In genomic region chr2:20661028-20661980, GRCh38 we compare ENCODE assay signal across 8 cellular contexts. TPM values are rescaled to one million over a fixed set of nuclear protein-coding genes. Genes with fewer than 3 reads are reported as not detected.
A peak's percentile ranks its signal among the peaks of the same experiment; 100 is the strongest.
DNase-seq lines count a peak whose midpoint lies in the region; ATAC-seq and TF ChIP-seq lines count a peak whose summit lies in the region.

No MANE protein-coding gene starts in this region.

- DNase-seq in GM10248 (ENCODE audit: extremely low spot score) = peak; percentile 80
- DNase-seq in GOT3 (lab: John Stamatoyannopoulos, UW) = peak; percentile 11
- DNase-seq in SW 1271 (lab: John Stamatoyannopoulos, UW) = peak; percentile 32 to 72
- DNase-seq in amniotic epithelial cell (ENCODE audit: low read depth) = peak; percentile 62
- DNase-seq in heart right ventricle = peak; percentile 50 to 63
- DNase-seq in retina = peak; percentile 82

- no peaks in the 10 kb centered on the region for H3K36me3 ChIP-seq in Loucy (ENCODE audit: insufficient read depth, low read length)
- H3K36me3 ChIP-seq in heart right ventricle = no peaks in the 10 kb centered on the region

- no peaks in the 10 kb centered on the region for H4K20me1 ChIP-seq in Loucy (ENCODE audit: insufficient read depth, low read length, poor library complexity, severe bottlenecking)

- CTCF ChIA-PET in GM10248 (lab: Yijun Ruan, JAX) = interaction anchor here (0.6 to 10.0 kb wide), 80 partner anchors 9 to 504 kb away, joined by 3 to 247 read pairs (median 4); partner anchors contain the start of genes APOB, HS1BP3, LDAH and RHOB

- H3K4me2 ChIP-seq in Loucy (ENCODE audit: low read depth, low read length, poor library complexity, severe bottlenecking) = no peak overlapping the region

- peak; percentile 94 for TF ChIP-seq CTCF in GM10248 (IDR thresholded peaks at IDR 0.05; ENCODE audit: control extremely low read depth, extremely low read depth, low read depth, missing control alignments)
- TF ChIP-seq CTCF in Loucy (conservative IDR thresholded peaks at IDR 0.05; ENCODE audit: low read length) = peak; percentile 97
- peak; percentile 89 to 99 (median 97) for TF ChIP-seq CTCF in heart right ventricle (IDR thresholded peaks at IDR 0.05)

- WGBS in heart right ventricle, 2 donors = 22 to 23% methylated on average over 9 of the region's 9 CpGs

- H3K9me2 ChIP-seq in Loucy (replicated peaks; ENCODE audit: low read depth, low read length) = no peaks in the 10 kb centered on the region

- H3K79me2 ChIP-seq in Loucy (ENCODE audit: insufficient read depth, low read length) = no peaks in the 10 kb centered on the region

- H3K4me1 ChIP-seq in Loucy (ENCODE audit: insufficient read depth, low read length, poor library complexity, severe bottlenecking) (peaks cover 9% of the 10 kb centered on the region), heart right ventricle (peaks cover 0 to 15% (median 13%) of the 10 kb centered on the region in 9 donors)

- H3K9me3 ChIP-seq in Loucy (ENCODE audit: insufficient read depth, low read depth, low read length) = no peaks in the 10 kb centered on the region
- no peaks in the 10 kb centered on the region for H3K9me3 ChIP-seq in heart right ventricle

- H3F3A ChIP-seq in Loucy (ENCODE audit: low read depth) = no peaks in the 10 kb centered on the region

- peak overlapping the region; percentile 48 for H2AFZ ChIP-seq in Loucy (ENCODE audit: low read length)

- intact Hi-C loops in heart right ventricle (cut with DNase I) = loop anchor here in 9 of 10 donors (1.0 to 10.0 kb wide), 7 partner anchors 163 to 456 kb away; partner anchors contain the start of gene LDAH (in 1 of the 9)

- no peaks in the 10 kb centered on the region for H3K27me3 ChIP-seq in Loucy (ENCODE audit: insufficient read depth, low read length, poor library complexity, severe bottlenecking)
- H3K27me3 ChIP-seq in heart right ventricle = peaks cover 17 to 86% (median 72%) of the 10 kb centered on the region in 7 donors

- ATAC-seq in heart right ventricle (peak; percentile 46 to 82 (median 76)), HG02840 (IDR thresholded peaks at IDR 0.05; ENCODE audit: low FRiP score, unreplicated experiment) (no peak)

- H3K27ac ChIP-seq in heart right ventricle = no peak overlapping the region

- no peak overlapping the region for H3K9ac ChIP-seq in Loucy (ENCODE audit: low read depth, low read length, poor library complexity, severe bottlenecking)

- POLR2A ChIA-PET in GM10248 (lab: Yijun Ruan, JAX) = interaction anchor here (1.2 kb wide), 1 partner anchor 215 kb away, joined by 5 read pairs; the partner anchor contains the start of gene RHOB

- no peak overlapping the region for H3K4me3 ChIP-seq in Loucy (ENCODE audit: low read length, poor library complexity, severe bottlenecking)
- no peak overlapping the region for H3K4me3 ChIP-seq in heart right ventricle

RNA-seq across cellular contexts. Expression of gene GDF7, which starts 5.6 kb away (rescaled TPM):
- 1 to 10 TPM in 1 of 10 donors, under 1 TPM in 9; 0.10 to 1.2 (median 0.66) TPM for total RNA-seq in heart right ventricle
- under 1 TPM; 0.17 to 0.37 TPM for polyA plus RNA-seq in heart right ventricle

RNA-seq across cellular contexts. Expression of gene HS1BP3, which starts 10.4 kb away (rescaled TPM):
- total RNA-seq in heart right ventricle = 10 to 100 TPM; 11.3 to 26.3 (median 16.1) TPM
- polyA plus RNA-seq in heart right ventricle = 10 to 100 TPM; 16.8 to 24.6 TPM

Comparison
In these comparisons a context has a peak if more than half of its experiments do, and no peak if none do; other contexts are left out.
1. DNase-seq: peak in every context shown above with its lines; median percentile 82 in retina; 80 in GM10248; 62 in amniotic epithelial cell; 56 in heart right ventricle; 52 in SW 1271; 11 in GOT3.